ENCODE assay signal across 8 cellular contexts in genomic region chr7:7595451-7595850, GRCh38. TPM values are rescaled to one million over a fixed set of nuclear protein-coding genes. Genes with fewer than 3 reads are reported as not detected.
A peak's percentile ranks its signal among the peaks of the same experiment; 100 is the strongest.
DNase-seq lines count a peak whose midpoint lies in the region; ATAC-seq, FAIRE-seq and TF ChIP-seq lines count a peak whose summit lies in the region.

No MANE protein-coding gene starts in this region.

- H2AFZ ChIP-seq in neural cell (ENCODE audit: low read depth, low read length): no peak overlapping the region

- TF ChIP-seq RAD21 in neural cell (conservative IDR thresholded peaks at IDR 0.05): peak; percentile 83

- TF ChIP-seq CTCF in bronchial epithelial cell (IDR thresholded peaks at IDR 0.05; ENCODE audit: insufficient read depth, low read length, severe bottlenecking) (no peak), neural cell (IDR thresholded peaks at IDR 0.05; ENCODE audit: poor library complexity, severe bottlenecking) (peak; percentile 72)

- H3K36me3 ChIP-seq in bronchial epithelial cell (ENCODE audit: control insufficient read depth, insufficient read depth, low read length) (no peaks in the 10 kb centered on the region), neural cell (ENCODE audit: insufficient read depth, low read length) (peaks cover 6% of the 10 kb centered on the region)

- no peaks in the 10 kb centered on the region for H3F3A ChIP-seq in neural cell (ENCODE audit: insufficient read depth, low read length, poor library complexity, severe bottlenecking)

- H3K9me2 ChIP-seq in neural cell (ENCODE audit: insufficient read depth, low read length): no peaks in the 10 kb centered on the region

- H3K9ac ChIP-seq in neural cell (ENCODE audit: low read length): no peak overlapping the region

- no peak overlapping the region for H3K27ac ChIP-seq in neural cell (ENCODE audit: low read length)

- H3K27me3 ChIP-seq in bronchial epithelial cell (ENCODE audit: control insufficient read depth, insufficient read depth, low read length): no peaks in the 10 kb centered on the region
- no peaks in the 10 kb centered on the region for H3K27me3 ChIP-seq in neural cell (ENCODE audit: insufficient read depth, low read depth, low read length)

- no peak overlapping the region for H3K4me2 ChIP-seq in neural cell (ENCODE audit: low read length)

- DNase-seq in DMS153 treated with DMSO at 0.1 percent for 48 hours (lab: John Stamatoyannopoulos, UW; ENCODE audit: unreplicated experiment) (peak; percentile 13), NCI-H1105 (lab: John Stamatoyannopoulos, UW) (peak; percentile 11), bronchial epithelial cell (ENCODE audit: low read depth) (peak; percentile 36), NCI-H82 (lab: John Stamatoyannopoulos, UW) (no peak)

- H3K9me3 ChIP-seq in neural cell (ENCODE audit: low read length): no peaks in the 10 kb centered on the region

- ATAC-seq in HG02623 (IDR thresholded peaks at IDR 0.05; ENCODE audit: unreplicated experiment): no peak
- no peak for ATAC-seq in GM18870 (IDR thresholded peaks at IDR 0.05; ENCODE audit: unreplicated experiment)
- ATAC-seq in HG02678 (IDR thresholded peaks at IDR 0.05; ENCODE audit: unreplicated experiment): no peak

- H3K79me2 ChIP-seq in neural cell (replicated peaks; ENCODE audit: insufficient read depth, low read length): no peaks in the 10 kb centered on the region

- FAIRE-seq in bronchial epithelial cell (lab: Jason Lieb, UNC): no peak

- no peaks in the 10 kb centered on the region for H4K20me1 ChIP-seq in neural cell (ENCODE audit: insufficient read depth)

- H3K4me3 ChIP-seq in bronchial epithelial cell (ENCODE audit: low read depth, low read length) (no peak overlapping the region), neural cell (ENCODE audit: low read length) (no peak overlapping the region)

- TF ChIP-seq EP300 in neural cell (conservative IDR thresholded peaks at IDR 0.05; ENCODE audit: poor library complexity, severe bottlenecking): no peak

TF ChIP-seq in neural cell, 6 proteins besides CTCF, POLR2A, EP300 and RAD21:
- peak; percentile 86 for TF ChIP-seq SMC3 (conservative IDR thresholded peaks at IDR 0.05; ENCODE audit: poor library complexity)
- no peak for TF ChIP-seq REST (IDR thresholded peaks at IDR 0.05; ENCODE audit: borderline replicate concordance)
- no peak for TF ChIP-seq TAF1 (IDR thresholded peaks at IDR 0.05; ENCODE audit: low read depth)
- no peak for TF ChIP-seq MXI1 (conservative IDR thresholded peaks at IDR 0.05; ENCODE audit: poor library complexity, severe bottlenecking)

RNA-seq across cellular contexts. Expression of gene MIOS, which starts 28.8 kb away (rescaled TPM):
- total RNA-seq in bronchial epithelial cell: 36.3 and 44.8 TPM in 2 replicates
- 46.2 and 52.2 TPM in 2 replicates for polyA plus RNA-seq in neural cell
- 95.9 and 106 TPM in 2 replicates for polyA minus RNA-seq in neural cell

RNA-seq across cellular contexts. Expression of gene UMAD1, which starts 45.1 kb away (rescaled TPM):
- 10.1 and 11.3 TPM in 2 replicates for total RNA-seq in bronchial epithelial cell
- polyA plus RNA-seq in neural cell: 13.6 and 14.7 TPM in 2 replicates
- polyA minus RNA-seq in neural cell: 12.2 and 13.7 TPM in 2 replicates

RNA-seq across cellular contexts. Expression of gene COL28A1, which starts 59.8 kb away (rescaled TPM):
- not detected in 2 replicates for total RNA-seq in bronchial epithelial cell
- 1.0 and 1.4 TPM in 2 replicates for polyA plus RNA-seq in neural cell
- polyA minus RNA-seq in neural cell: 1.5 TPM in 2 replicates
